Comparison of ENCODE assay signal across 8 cellular contexts in the genomic region with DNA sequence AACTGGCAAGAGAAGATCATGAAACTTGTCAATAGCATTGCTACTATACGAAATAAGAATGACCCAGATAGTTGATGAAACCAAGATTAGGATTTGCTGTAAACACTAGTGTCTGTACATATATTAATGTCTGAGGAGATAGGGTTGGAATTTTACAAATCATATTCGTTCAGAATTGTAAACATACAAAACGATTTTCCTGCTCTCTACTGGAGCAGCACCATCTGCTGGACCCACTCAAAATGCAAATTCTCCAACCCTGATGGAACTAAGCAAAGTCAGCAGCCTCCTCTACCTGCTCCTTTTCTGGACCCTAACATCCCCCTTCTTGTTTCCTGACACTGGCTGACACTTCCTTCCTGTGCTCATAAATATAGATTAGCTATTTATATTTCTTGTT. TPM values are rescaled to one million over a fixed set of nuclear protein-coding genes. Genes with fewer than 3 reads are reported as not detected.
DNase-seq lines count a peak whose midpoint lies in the region; ATAC-seq, FAIRE-seq and TF ChIP-seq lines count a peak whose summit lies in the region.

No MANE protein-coding gene starts in this region.

- peak; percentile 31 for FAIRE-seq in HTR-8/SVneo (lab: Jason Lieb, UNC)

- H3K4me3 Mint-ChIP-seq in natural killer cell, result no peak overlapping the region
- H3K4me3 Mint-ChIP-seq in natural killer cell treated with Interleukin-12 subunit alpha and Interleukin-12 subunit beta and Interleukin-15 and Interleukin-18, amount 100 ng/mL, for 72 hours, result no peak overlapping the region
- H3K4me3 Mint-ChIP-seq in type B pancreatic cell, result no peak overlapping the region

- no peaks in the 10 kb centered on the region for H3K36me3 Mint-ChIP-seq in natural killer cell
- no peaks in the 10 kb centered on the region for H3K36me3 Mint-ChIP-seq in natural killer cell treated with Interleukin-12 subunit alpha and Interleukin-12 subunit beta and Interleukin-15 and Interleukin-18, amount 100 ng/mL, for 72 hours
- H3K36me3 Mint-ChIP-seq in type B pancreatic cell, result no peaks in the 10 kb centered on the region

- peak overlapping the region in 1 of 2 donors; percentile 14 for H3K27ac Mint-ChIP-seq in natural killer cell
- peak overlapping the region in 1 of 2 donors; percentile 8 for H3K27ac Mint-ChIP-seq in natural killer cell treated with Interleukin-12 subunit alpha and Interleukin-12 subunit beta and Interleukin-15 and Interleukin-18, amount 100 ng/mL, for 72 hours
- no peak overlapping the region for H3K27ac Mint-ChIP-seq in type B pancreatic cell

- intact Hi-C loops in natural killer cell (cut with micrococcal nuclease), result loop anchor here (1.0 kb wide), 1 partner anchor 100 kb away; no protein-coding TSS in a partner anchor

- H3K27me3 Mint-ChIP-seq in natural killer cell (ENCODE audit: low read depth in 2 of 2), result no peaks in the 10 kb centered on the region
- H3K27me3 Mint-ChIP-seq in natural killer cell treated with Interleukin-12 subunit alpha and Interleukin-12 subunit beta and Interleukin-15 and Interleukin-18, amount 100 ng/mL, for 72 hours, result no peaks in the 10 kb centered on the region
- H3K27me3 Mint-ChIP-seq in type B pancreatic cell, result no peaks in the 10 kb centered on the region

- H3K4me1 Mint-ChIP-seq in natural killer cell (peaks cover 11 to 13% of the 10 kb centered on the region in 2 donors), type B pancreatic cell (ENCODE audit: unreplicated experiment) (no peaks in the 10 kb centered on the region)
- peaks cover 12% of the 10 kb centered on the region in 2 donors for H3K4me1 Mint-ChIP-seq in natural killer cell treated with Interleukin-12 subunit alpha and Interleukin-12 subunit beta and Interleukin-15 and Interleukin-18, amount 100 ng/mL, for 72 hours (ENCODE audit: low read depth in 2 of 2)

- in situ Hi-C loops in astrocyte of the spinal cord (cut with HindIII; ENCODE audit: low sequenced_read_pairs), result no loop called here

- no peak overlapping the region for H3K4me3 ChIP-seq in astrocyte of the spinal cord (ENCODE audit: low read depth, low read length)

- no peaks in the 10 kb centered on the region for H3K9me3 Mint-ChIP-seq in natural killer cell
- H3K9me3 Mint-ChIP-seq in natural killer cell treated with Interleukin-12 subunit alpha and Interleukin-12 subunit beta and Interleukin-15 and Interleukin-18, amount 100 ng/mL, for 72 hours, result no peaks in the 10 kb centered on the region
- H3K9me3 Mint-ChIP-seq in type B pancreatic cell, result no peaks in the 10 kb centered on the region

- ATAC-seq in natural killer cell (peak; percentile 52 to 86 (median 78)), HG03571 (IDR thresholded peaks at IDR 0.05; ENCODE audit: unreplicated experiment) (no peak)
- no peak for ATAC-seq in natural killer cell treated with Interleukin-12 subunit alpha and Interleukin-12 subunit beta and Interleukin-15 and Interleukin-18, amount 100 ng/mL, for 72 hours

- DNase-seq in natural killer cell, result no peak
- DNase-seq in natural killer cell treated with Interleukin-12 subunit alpha and Interleukin-12 subunit beta and Interleukin-15 and Interleukin-18, amount 100 ng/mL, for 72 hours (ENCODE audit: low spot score), result no peak
- DNase-seq in HTR-8/SVneo (ENCODE audit: insufficient read length, low spot score), result no peak
- peak; percentile 33 for DNase-seq in astrocyte of the spinal cord (ENCODE audit: low read depth, low spot score)
- peak; percentile 64 for DNase-seq in iris pigment epithelial cell (ENCODE audit: low read depth)
- no peak for DNase-seq in type B pancreatic cell (ENCODE audit: extremely low spot score, unreplicated experiment)
- no peak for DNase-seq in NCI-H1436 treated with DMSO at 0.1 percent for 48 hours (lab: John Stamatoyannopoulos, UW)

- TF ChIP-seq CTCF in natural killer cell (IDR thresholded peaks at IDR 0.05) (peak; percentile 45), astrocyte of the spinal cord (IDR thresholded peaks at IDR 0.05; ENCODE audit: low read depth, low read length) (peak; percentile 64), type B pancreatic cell (conservative IDR thresholded peaks at IDR 0.05) (peak; percentile 34)

RNA-seq across cellular contexts. Expression of gene SGMS1, which starts 29.4 kb away (rescaled TPM):
- total RNA-seq in natural killer cell (10 to 100 TPM; 24.5 to 32.7 (median 30.4) TPM), type B pancreatic cell (ENCODE audit: low replicate concordance) (15.1 and 26.9 TPM in 2 replicates)
- total RNA-seq in natural killer cell treated with Interleukin-12 subunit alpha and Interleukin-12 subunit beta and Interleukin-15 and Interleukin-18, amount 100 ng/mL, for 72 hours, result 10 to 100 TPM; 31.6 to 49.0 TPM

Comparison
In these comparisons a context has a peak if more than half of its experiments do, and no peak if none do; other contexts are left out.
1. ATAC-seq: peak in natural killer cell (3 of 3); none in natural killer cell treated with Interleukin-12 subunit alpha and Interleukin-12 subunit beta and Interleukin-15 and Interleukin-18, amount 100 ng/mL, for 72 hours (0 of 2) and HG03571 (single experiment).
2. DNase-seq: peak in astrocyte of the spinal cord (single experiment) and iris pigment epithelial cell (single experiment); none in natural killer cell (single experiment), natural killer cell treated with Interleukin-12 subunit alpha and Interleukin-12 subunit beta and Interleukin-15 and Interleukin-18, amount 100 ng/mL, for 72 hours (single experiment), HTR-8/SVneo (single experiment), type B pancreatic cell (single experiment) and NCI-H1436 treated with DMSO at 0.1 percent for 48 hours (single experiment).
3. Peak in every context shown above with its lines, with median percentiles within 50 percentile points of each other: CTCF ChIP-seq.